In genomic region chr21:45611296-45611695, GRCh38 we compare ENCODE assay signal across 18 cellular contexts. TPM values are rescaled to one million over a fixed set of nuclear protein-coding genes. Genes with fewer than 3 reads are reported as not detected.
DNase-seq lines count a peak whose midpoint lies in the region; ATAC-seq and TF ChIP-seq lines count a peak whose summit lies in the region.
"Had no signal": no experiment of that assay in that cellular context is flagged by ENCODE, and none has a peak within 500 bp of the region (broad histone marks: within the 10 kb centered on the region; RNA-seq: fewer than 3 reads in every experiment).

No MANE protein-coding gene starts in this region.

- no peak overlapping the region for H3K27ac ChIP-seq in coronary artery
- H3K27ac ChIP-seq: HL-60 had no signal

- intact Hi-C loops in posterior vena cava (cut with DNase I) = no loop called here

- H3K4me3 ChIP-seq in coronary artery = no peak overlapping the region
- H3K4me3 ChIP-seq: HAP-1, K562, MG63 had no signal

- peak; percentile 48 for DNase-seq in activated effector memory CD4-positive, alpha-beta T cell treated with anti-CD3 and anti-CD28 coated beads, Interleukin-2, amount 50 U/mL, for 16 hours
- DNase-seq in activated effector memory CD4-positive, alpha-beta T cell treated with Interleukin-2 at 50 U/mL for 16 hours = no peak
- DNase-seq in coronary artery (ENCODE audit: low spot score) = peak; percentile 57
- peak; percentile 56 for DNase-seq in posterior vena cava (ENCODE audit: low spot score)
- no peak for DNase-seq in T1000 (lab: John Stamatoyannopoulos, UW)
- no peak for DNase-seq in NCI-H2171 (lab: John Stamatoyannopoulos, UW)
- DNase-seq: BE2C, DMS79, MG63, NCI-H1694 treated with DMSO at 0.1 percent for 48 hours, NCI-H2081 treated with DMSO at 0.1 percent for 48 hours had no signal

- no peak for TF ChIP-seq CTCF in coronary artery (IDR thresholded peaks at IDR 0.05)

- no peak for ATAC-seq in GM21390 (IDR thresholded peaks at IDR 0.05; ENCODE audit: unreplicated experiment)
- ATAC-seq: K562 had no signal

RNA-seq across cellular contexts. Expression of gene PCBP3, which starts 32.2 kb away (rescaled TPM):
- 1 to 10 TPM; 2.6 to 7.4 TPM for total RNA-seq in posterior vena cava
- total RNA-seq: HepG2, HT-29, SK-MEL-5 had no signal

Comparison
In these comparisons a context has a peak if more than half of its experiments do, and no peak if none do; other contexts are left out.
1. DNase-seq: peak in activated effector memory CD4-positive, alpha-beta T cell treated with anti-CD3 and anti-CD28 coated beads, Interleukin-2, amount 50 U/mL, for 16 hours (single experiment), coronary artery (single experiment) and posterior vena cava (single experiment); none in activated effector memory CD4-positive, alpha-beta T cell treated with Interleukin-2 at 50 U/mL for 16 hours (single experiment), T1000 (single experiment) and NCI-H2171 (single experiment).